ENCODE assay signal across 15 cellular contexts in the genomic region with DNA sequence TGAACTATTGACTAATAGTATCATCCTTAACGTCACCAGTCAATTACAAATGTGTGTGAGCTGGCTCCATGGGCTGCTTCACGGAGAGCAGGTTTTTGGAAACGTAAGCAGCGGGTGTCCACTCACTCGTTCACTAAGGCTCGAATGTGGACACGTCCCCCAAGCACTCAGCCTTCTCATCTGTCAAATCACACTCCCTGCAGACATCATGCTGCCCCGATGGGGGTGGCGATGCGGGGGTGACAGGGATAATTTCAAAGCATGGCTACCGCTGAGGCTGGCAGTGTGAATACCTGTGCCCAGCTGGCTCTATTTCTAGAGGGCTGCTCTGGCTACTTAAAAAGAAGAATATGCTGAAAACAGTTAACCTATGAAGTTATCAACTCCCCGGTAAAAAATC.
DNase-seq lines count a peak whose midpoint lies in the region; ATAC-seq, FAIRE-seq and TF ChIP-seq lines count a peak whose summit lies in the region.
"Had no signal": no experiment of that assay in that cellular context is flagged by ENCODE, and none has a peak within 500 bp of the region (broad histone marks: within the 10 kb centered on the region; RNA-seq: fewer than 3 reads in every experiment).

No MANE protein-coding gene starts in this region.

- TF ChIP-seq POLR2A in suprapubic skin (IDR thresholded peaks at IDR 0.05) (no peak), HepG2 (IDR thresholded peaks at IDR 0.05; ENCODE audit: insufficient read depth in 1 of 2, low read depth in 2 of 2, low read length in 2 of 2) (no peak)

- peaks cover 20% of the 10 kb centered on the region for H3K79me2 ChIP-seq in HepG2 (ENCODE audit: insufficient read depth, low read length)

- ATAC-seq in T-cell (replicated peaks in 1 of 4) = no peak
- ATAC-seq in naive thymus-derived CD4-positive, alpha-beta T cell = no peak
- no peak for ATAC-seq in HepG2
- ATAC-seq: stimulated activated naive CD8-positive, alpha-beta T cell treated with anti-CD3 and anti-CD28 coated beads, Interleukin-15, Interleukin-2, amounts not matched to agents 100 U/mL and 50 U/mL, for 24 hours had no signal

- CTCF ChIA-PET in T-cell (lab: Charles Lee) = interaction anchor here in 1 of 2 donors (0.5 kb wide), 1 partner anchor 87 kb away, joined by 5 read pairs; no protein-coding TSS in a partner anchor
- CTCF ChIA-PET in naive thymus-derived CD4-positive, alpha-beta T cell (lab: Charles Lee) = interaction anchor here (0.6 kb wide), 1 partner anchor 22 kb away, joined by 3 read pairs; no protein-coding TSS in a partner anchor
- CTCF ChIA-PET in HepG2 (lab: Yijun Ruan, JAX; ENCODE audit: low intra/inter-chr PET ratio, low total read pairs) = no interaction called here

- H3K9me3 ChIP-seq in naive thymus-derived CD4-positive, alpha-beta T cell (ENCODE audit: control insufficient read depth in 2 of 3, low read length in 3 of 3) = no peaks in the 10 kb centered on the region
- H3K9me3 ChIP-seq in suprapubic skin (no peaks in the 10 kb centered on the region), HepG2 (ENCODE audit: low read length) (no peaks in the 10 kb centered on the region)
- H3K9me3 ChIP-seq: adrenal gland, SK-N-SH had no signal

- POLR2A ChIA-PET in T-cell (lab: Charles Lee) = no interaction called here
- POLR2A ChIA-PET in naive thymus-derived CD4-positive, alpha-beta T cell (lab: Charles Lee) = interaction anchor here (1.3 kb wide), 1 partner anchor 11 kb away, joined by 4 read pairs; no protein-coding TSS in a partner anchor
- POLR2A ChIA-PET in HepG2 (lab: Yijun Ruan, JAX) = no interaction called here

- H3K4me1 Mint-ChIP-seq in T-cell = peaks cover 88 to 91% (median 89%) of the 10 kb centered on the region in 3 donors
- peaks cover 55 to 97% (median 89%) of the 10 kb centered on the region in 7 donors for H3K4me1 Mint-ChIP-seq in naive thymus-derived CD4-positive, alpha-beta T cell

- H3K27ac ChIP-seq in dorsolateral prefrontal cortex (peak overlapping the region in 53 of 59 donors; percentile 7 to 88 (median 69)), suprapubic skin (peak overlapping the region; percentile 36), HepG2 (ENCODE audit: extremely low read length, insufficient read depth, low read length) (no peak overlapping the region)
- no peak overlapping the region for H3K27ac ChIP-seq in naive thymus-derived CD4-positive, alpha-beta T cell (ENCODE audit: low read depth, low read length)

- H4K20me1 ChIP-seq in HepG2 (ENCODE audit: insufficient read depth, low read length) = peaks cover 4% of the 10 kb centered on the region; the same call in 1 of the 2 replicates

- H3K4me1 ChIP-seq in naive thymus-derived CD4-positive, alpha-beta T cell (ENCODE audit: control insufficient read depth in 2 of 2, insufficient read depth in 2 of 2, low read length in 2 of 2) = peaks cover 12 to 14% of the 10 kb centered on the region in 2 donors
- H3K4me1 ChIP-seq in suprapubic skin (peaks cover 63% of the 10 kb centered on the region), HepG2 (ENCODE audit: insufficient read depth, low read length) (peaks cover 47% of the 10 kb centered on the region)

- no peak overlapping the region for H3K4me3 Mint-ChIP-seq in T-cell
- peak overlapping the region in 1 of 10 donors; percentile 12 for H3K4me3 Mint-ChIP-seq in naive thymus-derived CD4-positive, alpha-beta T cell
- H3K4me3 Mint-ChIP-seq: H9 had no signal

- no TSS peak for BruUV-seq in HepG2 (replicated peaks; lab: Mats Ljungman, UMichigan)

- no peaks in the 10 kb centered on the region for H3K9me3 Mint-ChIP-seq in T-cell
- no peaks in the 10 kb centered on the region for H3K9me3 Mint-ChIP-seq in naive thymus-derived CD4-positive, alpha-beta T cell
- H3K9me3 Mint-ChIP-seq: H9 had no signal

- WGBS in suprapubic skin = 83% methylated on average over 12 of the region's 12 CpGs
- over 99% methylated on average over 12 of the region's 12 CpGs for WGBS in HepG2 (ENCODE audit: low lambda C conversion rate)

- TF ChIP-seq EP300 in suprapubic skin (IDR thresholded peaks at IDR 0.05) (no peak), HepG2 (IDR thresholded peaks at IDR 0.05; ENCODE audit: low read depth in 2 of 2, low read length in 2 of 2) (no peak), HepG2 (CRISPR knock-in tag; IDR thresholded peaks at IDR 0.05; ENCODE audit: borderline replicate concordance) (no peak)

- no peak for DNase-seq in T-cell
- DNase-seq in dorsolateral prefrontal cortex = peak in 1 of 10 donors; percentile 23
- DNase-seq in naive thymus-derived CD4-positive, alpha-beta T cell = no peak
- DNase-seq in suprapubic skin (ENCODE audit: low spot score in 2 of 2) = no peak
- no peak for DNase-seq in C1 segment of cervical spinal cord (lab: John Stamatoyannopoulos, UW)
- DNase-seq in stimulated activated CD4-positive, alpha-beta T cell treated with anti-CD3 and anti-CD28 coated beads, Interleukin-15, amount 100 ng/mL, for 24 hours = no peak
- DNase-seq in activated CD4-positive, alpha-beta T cell treated with anti-CD3 and anti-CD28 coated beads for 4 hours = no peak
- DNase-seq in HepG2 (ENCODE audit: low spot score) = no peak
- DNase-seq: adrenal gland; effector memory CD4-positive, alpha-beta T cell; H9; SK-N-SH; stimulated activated CD4-positive, alpha-beta T cell treated with anti-CD3 and anti-CD28 coated beads, Interleukin-4, amount 100 ng/mL, for 4 hours; stimulated activated naive CD8-positive, alpha-beta T cell treated with anti-CD3 and anti-CD28 coated beads, Interleukin-15, Interleukin-2, amounts not matched to agents 100 U/mL and 50 U/mL, for 24 hours had no signal

- no peak for FAIRE-seq in HepG2 (lab: Jason Lieb, UNC)
- FAIRE-seq: kidney had no signal

- H3K4me3 ChIP-seq in dorsolateral prefrontal cortex = no peak overlapping the region
- no peak overlapping the region for H3K4me3 ChIP-seq in naive thymus-derived CD4-positive, alpha-beta T cell (ENCODE audit: low read length)
- H3K4me3 ChIP-seq in suprapubic skin = no peak overlapping the region
- H3K4me3 ChIP-seq in HepG2 (replicated peaks in 1 of 3; ENCODE audit: insufficient read depth in 1 of 3, low read depth in 2 of 3, low read length in 3 of 3) = no peak overlapping the region
- H3K4me3 ChIP-seq: adrenal gland had no signal

- in situ Hi-C loops in HepG2 (cut with HindIII; ENCODE audit: extremely low pct_ligation_motif_present, low pct_unique_long_range_greater_than_20kb) = no loop called here

- no peak overlapping the region for H3K4me2 ChIP-seq in HepG2 (ENCODE audit: low read depth, low read length)
- H3K4me2 ChIP-seq: SK-N-SH had no signal

- H2AFZ ChIP-seq in HepG2 (ENCODE audit: low read length) = no peak overlapping the region

- TF ChIP-seq RAD21 in HepG2 (CRISPR knock-in tag; IDR thresholded peaks at IDR 0.05) = no peak

- TF ChIP-seq CTCF in dorsolateral prefrontal cortex (IDR thresholded peaks at IDR 0.05 in 54 of 56, conservative IDR thresholded peaks at IDR 0.05 in 2 of 56; ENCODE audit: low read depth in 1 of 56, partially characterized antibody in 56 of 56) (no peak), suprapubic skin (IDR thresholded peaks at IDR 0.05) (no peak), HepG2 (CRISPR knock-in tag; IDR thresholded peaks at IDR 0.05) (no peak)

- H3K27me3 ChIP-seq in dorsolateral prefrontal cortex (no peaks in the 10 kb centered on the region), suprapubic skin (no peaks in the 10 kb centered on the region), HepG2 (ENCODE audit: control insufficient read depth in 1 of 2, insufficient read depth in 2 of 2, low read length in 2 of 2) (no peaks in the 10 kb centered on the region)
- no peaks in the 10 kb centered on the region for H3K27me3 ChIP-seq in naive thymus-derived CD4-positive, alpha-beta T cell (ENCODE audit: control insufficient read depth in 2 of 2, insufficient read depth in 2 of 2, low read length in 2 of 2)
- H3K27me3 ChIP-seq: adrenal gland had no signal

- H3K36me3 Mint-ChIP-seq in T-cell = peaks cover 28% of the 10 kb centered on the region
- peaks cover 0 to 53% (median 14%) of the 10 kb centered on the region in 5 donors for H3K36me3 Mint-ChIP-seq in naive thymus-derived CD4-positive, alpha-beta T cell

- no peaks in the 10 kb centered on the region for H3K27me3 Mint-ChIP-seq in T-cell
- no peaks in the 10 kb centered on the region for H3K27me3 Mint-ChIP-seq in naive thymus-derived CD4-positive, alpha-beta T cell

- H3K9ac ChIP-seq in HepG2 (ENCODE audit: insufficient read depth, low read depth, low read length) = no peak overlapping the region
- H3K9ac ChIP-seq: SK-N-SH had no signal

- peaks cover 9 to 38% (median 11%) of the 10 kb centered on the region in 3 experiments for H3K36me3 ChIP-seq in naive thymus-derived CD4-positive, alpha-beta T cell (ENCODE audit: control insufficient read depth in 2 of 3, insufficient read depth in 3 of 3, low read length in 3 of 3)
- peaks cover 14% of the 10 kb centered on the region for H3K36me3 ChIP-seq in suprapubic skin
- H3K36me3 ChIP-seq in HepG2 (replicated peaks in 1 of 2; ENCODE audit: control insufficient read depth in 1 of 2, insufficient read depth in 2 of 2, low read length in 2 of 2) = peaks cover 11 to 48% of the 10 kb centered on the region in 2 experiments; a peak in 4 of 5 replicates

- H3K27ac Mint-ChIP-seq in T-cell = peak overlapping the region; percentile 49 to 50
- peak overlapping the region in 5 of 9 donors; percentile 32 to 75 (median 67) for H3K27ac Mint-ChIP-seq in naive thymus-derived CD4-positive, alpha-beta T cell

- intact Hi-C loops in dorsolateral prefrontal cortex (cut with DNase I) (no loop called here), HepG2 (cut with micrococcal nuclease; ENCODE audit: unreplicated experiment) (no loop called here)
- intact Hi-C loops in naive thymus-derived CD4-positive, alpha-beta T cell (cut with micrococcal nuclease) = no loop called here

TF ChIP-seq in HepG2, 621 proteins besides CTCF, POLR2A, EP300 and RAD21 (continues in another document):
- TF ChIP-seq CBX5 (CRISPR knock-in tag; IDR thresholded peaks at IDR 0.05; ENCODE audit: borderline replicate concordance) (no peak), ARNTL (CRISPR knock-in tag; IDR thresholded peaks at IDR 0.05) (no peak), KMT2B (CRISPR knock-in tag; IDR thresholded peaks at IDR 0.05) (no peak), KDM5B (CRISPR knock-in tag; IDR thresholded peaks at IDR 0.05; ENCODE audit: borderline replicate concordance) (no peak)
- TF ChIP-seq, protein P1, sequence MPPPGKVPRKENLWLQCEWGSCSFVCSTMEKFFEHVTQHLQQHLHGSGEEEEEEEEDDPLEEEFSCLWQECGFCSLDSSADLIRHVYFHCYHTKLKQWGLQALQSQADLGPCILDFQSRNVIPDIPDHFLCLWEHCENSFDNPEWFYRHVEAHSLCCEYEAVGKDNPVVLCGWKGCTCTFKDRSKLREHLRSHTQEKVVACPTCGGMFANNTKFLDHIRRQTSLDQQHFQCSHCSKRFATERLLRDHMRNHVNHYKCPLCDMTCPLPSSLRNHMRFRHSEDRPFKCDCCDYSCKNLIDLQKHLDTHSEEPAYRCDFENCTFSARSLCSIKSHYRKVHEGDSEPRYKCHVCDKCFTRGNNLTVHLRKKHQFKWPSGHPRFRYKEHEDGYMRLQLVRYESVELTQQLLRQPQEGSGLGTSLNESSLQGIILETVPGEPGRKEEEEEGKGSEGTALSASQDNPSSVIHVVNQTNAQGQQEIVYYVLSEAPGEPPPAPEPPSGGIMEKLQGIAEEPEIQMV (CRISPR knock-in tag; IDR thresholded peaks at IDR 0.05; ENCODE audit: low read depth) = no peak

Comparison
In these comparisons a context has a peak if more than half of its experiments do, and no peak if none do; other contexts are left out.
1. H3K27ac ChIP-seq: peak in dorsolateral prefrontal cortex (53 of 59) and suprapubic skin (single experiment); none in naive thymus-derived CD4-positive, alpha-beta T cell (single experiment) and HepG2 (single experiment).